ENCODE assay signal across 8 cellular contexts in genomic region chr16:78100162-78100467, GRCh38. TPM values are rescaled to one million over a fixed set of nuclear protein-coding genes. Genes with fewer than 3 reads are reported as not detected.
DNase-seq lines count a peak whose midpoint lies in the region; ATAC-seq and TF ChIP-seq lines count a peak whose summit lies in the region.

No MANE protein-coding gene starts in this region.

- H3K27ac Mint-ChIP-seq in activated CD4-positive, alpha-beta T cell treated with anti-CD3 and anti-CD28 coated beads, Interleukin-2, amount 10 ng/mL, durations not matched to agents 7 days and 5 days = peak overlapping the region; percentile 93
- H3K27ac Mint-ChIP-seq in activated CD4-positive, alpha-beta memory T cell treated with anti-CD3 and anti-CD28 coated beads for 36 hours = peak overlapping the region; percentile 91
- H3K27ac Mint-ChIP-seq in immature natural killer cell = peak overlapping the region; percentile 49 to 94 (median 73)

- no peaks in the 10 kb centered on the region for H3K9me3 Mint-ChIP-seq in activated CD4-positive, alpha-beta T cell treated with anti-CD3 and anti-CD28 coated beads, Interleukin-2, amount 10 ng/mL, durations not matched to agents 7 days and 5 days
- H3K9me3 Mint-ChIP-seq in activated CD4-positive, alpha-beta memory T cell treated with anti-CD3 and anti-CD28 coated beads for 36 hours = no peaks in the 10 kb centered on the region
- H3K9me3 Mint-ChIP-seq in immature natural killer cell = no peaks in the 10 kb centered on the region

- WGBS in testis, 2 donors = 12 to 25% methylated on average over 6 of the region's 6 CpGs

- peak overlapping the region; percentile 72 to 96 for H3K4me3 ChIP-seq in testis

- intact Hi-C loops in activated CD4-positive, alpha-beta memory T cell treated with anti-CD3 and anti-CD28 coated beads for 36 hours (cut with micrococcal nuclease) = no loop called here
- intact Hi-C loops in testis (cut with DNase I; ENCODE audit: low total_unique reads) = no loop called here

- H3K4me3 Mint-ChIP-seq in activated CD4-positive, alpha-beta T cell treated with anti-CD3 and anti-CD28 coated beads, Interleukin-2, amount 10 ng/mL, durations not matched to agents 7 days and 5 days = peak overlapping the region; percentile 86
- peak overlapping the region; percentile 86 for H3K4me3 Mint-ChIP-seq in activated CD4-positive, alpha-beta memory T cell treated with anti-CD3 and anti-CD28 coated beads for 36 hours
- peak overlapping the region; percentile 87 to 93 (median 92) for H3K4me3 Mint-ChIP-seq in immature natural killer cell

- H3K27me3 ChIP-seq in testis = no peaks in the 10 kb centered on the region

- POLR2A ChIA-PET in activated CD4-positive, alpha-beta T cell treated with anti-CD3 and anti-CD28 coated beads, Interleukin-2, amount 10 ng/mL, durations not matched to agents 7 days and 5 days (lab: Charles Lee) = no interaction called here
- POLR2A ChIA-PET in activated CD4-positive, alpha-beta memory T cell treated with anti-CD3 and anti-CD28 coated beads for 36 hours (lab: Charles Lee) = no interaction called here

- CTCF ChIA-PET in activated CD4-positive, alpha-beta T cell treated with anti-CD3 and anti-CD28 coated beads, Interleukin-2, amount 10 ng/mL, durations not matched to agents 7 days and 5 days (lab: Charles Lee) = interaction anchor here (0.6 to 1.6 kb wide), 8 partner anchors 9 to 670 kb away, joined by 3 to 6 read pairs (median 3); no protein-coding TSS in a partner anchor
- CTCF ChIA-PET in activated CD4-positive, alpha-beta memory T cell treated with anti-CD3 and anti-CD28 coated beads for 36 hours (lab: Charles Lee) = interaction anchor here (0.6 to 1.6 kb wide), 10 partner anchors 11 to 1504 kb away, joined by 3 to 9 read pairs (median 4); no protein-coding TSS in a partner anchor

- peaks cover 25% of the 10 kb centered on the region for H3K4me1 Mint-ChIP-seq in activated CD4-positive, alpha-beta T cell treated with anti-CD3 and anti-CD28 coated beads, Interleukin-2, amount 10 ng/mL, durations not matched to agents 7 days and 5 days
- peaks cover 38% of the 10 kb centered on the region for H3K4me1 Mint-ChIP-seq in activated CD4-positive, alpha-beta memory T cell treated with anti-CD3 and anti-CD28 coated beads for 36 hours (ENCODE audit: low read depth)
- H3K4me1 Mint-ChIP-seq in immature natural killer cell = peaks cover 18 to 20% of the 10 kb centered on the region in 2 donors

- ATAC-seq in HG02970 (IDR thresholded peaks at IDR 0.05; ENCODE audit: low FRiP score, unreplicated experiment) = no peak

- no peaks in the 10 kb centered on the region for H3K36me3 ChIP-seq in testis (ENCODE audit: low read depth, missing control alignments)

- H3K36me3 Mint-ChIP-seq in activated CD4-positive, alpha-beta T cell treated with anti-CD3 and anti-CD28 coated beads, Interleukin-2, amount 10 ng/mL, durations not matched to agents 7 days and 5 days (ENCODE audit: low read depth) = peaks cover 2% of the 10 kb centered on the region
- H3K36me3 Mint-ChIP-seq in activated CD4-positive, alpha-beta memory T cell treated with anti-CD3 and anti-CD28 coated beads for 36 hours = no peaks in the 10 kb centered on the region
- H3K36me3 Mint-ChIP-seq in immature natural killer cell = no peaks in the 10 kb centered on the region

- H3K27me3 Mint-ChIP-seq in activated CD4-positive, alpha-beta T cell treated with anti-CD3 and anti-CD28 coated beads, Interleukin-2, amount 10 ng/mL, durations not matched to agents 7 days and 5 days = no peaks in the 10 kb centered on the region
- peaks cover 5% of the 10 kb centered on the region for H3K27me3 Mint-ChIP-seq in activated CD4-positive, alpha-beta memory T cell treated with anti-CD3 and anti-CD28 coated beads for 36 hours
- peaks cover 5 to 11% (median 8%) of the 10 kb centered on the region in 3 donors for H3K27me3 Mint-ChIP-seq in immature natural killer cell (ENCODE audit: low read depth in 3 of 3)

- H3K9me3 ChIP-seq in testis = no peaks in the 10 kb centered on the region

- peaks cover 11% of the 10 kb centered on the region for H3K4me1 ChIP-seq in testis

- TF ChIP-seq CTCF in testis (IDR thresholded peaks at IDR 0.05) = no peak

- DNase-seq in activated CD4-positive, alpha-beta T cell treated with anti-CD3 and anti-CD28 coated beads, Interleukin-2, amount 10 ng/mL, durations not matched to agents 7 days and 5 days = no peak
- DNase-seq in activated CD4-positive, alpha-beta T cell treated with anti-CD3 and anti-CD28 coated beads for 4 hours = no peak
- DNase-seq in activated CD4-positive, alpha-beta memory T cell treated with anti-CD3 and anti-CD28 coated beads for 36 hours = no peak
- DNase-seq in immature natural killer cell (no peak), testis (no peak), medulla oblongata (ENCODE audit: extremely low spot score) (no peak), SK-N-DZ (ENCODE audit: low spot score) (no peak)

- H3K27ac ChIP-seq in testis = peak overlapping the region in 1 of 2 donors; percentile 93

- TF ChIP-seq POLR2A in testis (IDR thresholded peaks at IDR 0.05) = no peak

RNA-seq across cellular contexts. Expression of gene WWOX, which starts 0.7 kb away (rescaled TPM):
- 10 to 100 TPM; 22.2 to 28.9 TPM for total RNA-seq in activated CD4-positive, alpha-beta T cell treated with anti-CD3 and anti-CD28 coated beads, Interleukin-2, amount 10 ng/mL, durations not matched to agents 7 days and 5 days
- 10 to 100 TPM; 14.3 to 16.5 TPM for total RNA-seq in activated CD4-positive, alpha-beta memory T cell treated with anti-CD3 and anti-CD28 coated beads for 36 hours
- polyA plus RNA-seq in immature natural killer cell (10 to 100 TPM in 2 of 3 donors, 1 to 10 TPM in 1; 9.0 to 13.9 (median 12.3) TPM), testis (ENCODE audit: insufficient read depth, low read depth, low replicate concordance) (20.6 TPM)
- total RNA-seq in testis = 10 to 100 TPM; 64.1 to 76.7 TPM
- polyA plus RNA-seq in SK-N-DZ (2014; cell fraction: cytosol; rRNA removed) = 34.0 and 53.0 TPM in 2 replicates
- 33.0 and 33.2 TPM in 2 replicates for polyA plus RNA-seq in SK-N-DZ (2014; cell fraction: nucleus; rRNA removed)
